Comparison of ENCODE assay signal across 18 cellular contexts in genomic region chr2:29245742-29246387, GRCh38.
DNase-seq lines count a peak whose midpoint lies in the region; ATAC-seq, FAIRE-seq and TF ChIP-seq lines count a peak whose summit lies in the region.
"Had no signal": no experiment of that assay in that cellular context is flagged by ENCODE, and none has a peak within 500 bp of the region (broad histone marks: within the 10 kb centered on the region; RNA-seq: fewer than 3 reads in every experiment).

No MANE protein-coding gene starts in this region.

- peak in 1 of 2 experiments; percentile 22 for DNase-seq in A549 (ENCODE audit: low read depth in 1 of 2, low spot score in 1 of 2)
- DNase-seq in GM12891 (ENCODE audit: insufficient read length, low spot score): peak; percentile 27
- no peak for DNase-seq in Panc1 (ENCODE audit: low read depth, low spot score)
- no peak for DNase-seq in right lobe of liver
- DNase-seq in stimulated activated CD4-positive, alpha-beta T cell treated with anti-CD3 and anti-CD28 coated beads, Interleukin-2, amount 100 ng/mL, for 48 hours: no peak
- DNase-seq in nucleus accumbens (lab: John Stamatoyannopoulos, UW): no peak
- DNase-seq in NCI-H526 treated with DMSO at 0.1 percent for 48 hours (lab: John Stamatoyannopoulos, UW): no peak
- DNase-seq: activated CD4-positive, alpha-beta T cell treated with anti-CD3 and anti-CD28 coated beads, Interleukin-2, amount 50 U/mL, for 48 hours; activated T-cell treated with anti-CD3 and anti-CD28 coated beads, Interleukin-2, amount 50 U/mL, for 24 hours; CD8-positive, alpha-beta T cell; effector CD8-positive, alpha-beta T cell; left ventricle myocardium inferior; NCI-H187; SHP77; T-helper 2 cell; WERI-Rb-1 had no signal

- TF ChIP-seq EP300 in A549 (IDR thresholded peaks at IDR 0.05): no peak

- no peak for FAIRE-seq in A549 (lab: Jason Lieb, UNC)
- FAIRE-seq in GM12891 (lab: Jason Lieb, UNC): no peak

- WGBS in A549 (ENCODE audit: missing lambda C conversion rate): 67% methylated on average over 10 of the region's 10 CpGs
- 63% methylated on average over 4 of the region's 10 CpGs for WGBS in right lobe of liver (ENCODE audit: insufficient coverage, low coverage, low lambda C conversion rate, missing lambda C conversion rate)

- POLR2A ChIA-PET in A549 (lab: Yijun Ruan, JAX) (no interaction called here), Panc1 (lab: Charles Lee) (no interaction called here)

- H3K27ac ChIP-seq in A549: no peak overlapping the region
- H3K27ac ChIP-seq in Panc1 (ENCODE audit: low read length): no peak overlapping the region
- H3K27ac ChIP-seq in right lobe of liver: no peak overlapping the region
- H3K27ac ChIP-seq: left ventricle myocardium inferior, thoracic aorta, WERI-Rb-1 had no signal

- H3K9me3 ChIP-seq in A549 (no peaks in the 10 kb centered on the region), Panc1 (ENCODE audit: control insufficient read depth, insufficient read depth, low read depth, low read length) (no peaks in the 10 kb centered on the region), right lobe of liver (no peaks in the 10 kb centered on the region)
- H3K9me3 ChIP-seq: left ventricle myocardium inferior, thoracic aorta had no signal

- H3K36me3 ChIP-seq in Panc1 (ENCODE audit: control insufficient read depth, insufficient read depth, low read length): no peaks in the 10 kb centered on the region
- H3K36me3 ChIP-seq in right lobe of liver: no peaks in the 10 kb centered on the region
- H3K36me3 ChIP-seq: left ventricle myocardium inferior, thoracic aorta, WERI-Rb-1 had no signal

- TF ChIP-seq POLR2A in A549 (IDR thresholded peaks at IDR 0.05; ENCODE audit: low read length) (no peak), GM12891 (IDR thresholded peaks at IDR 0.05; ENCODE audit: low read depth, low read length) (no peak), right lobe of liver (IDR thresholded peaks at IDR 0.05) (no peak)

- no peak for TF ChIP-seq RAD21 in A549 (conservative IDR thresholded peaks at IDR 0.05 in 1 of 2, IDR thresholded peaks at IDR 0.05 in 1 of 2)

- CTCF ChIA-PET in A549 (lab: Yijun Ruan, JAX): interaction anchor here (0.5 to 0.7 kb wide), 3 partner anchors 10 to 348 kb away, joined by 3 read pairs; no protein-coding TSS in a partner anchor
- CTCF ChIA-PET in Panc1 (lab: Charles Lee): interaction anchor here (0.6 kb wide), 1 partner anchor 1464 kb away, joined by 8 read pairs; no protein-coding TSS in a partner anchor

- H3K4me2 ChIP-seq in A549: no peak overlapping the region

- TF ChIP-seq CTCF in A549 (IDR thresholded peaks at IDR 0.05): no peak
- no peak for TF ChIP-seq CTCF in Panc1 (IDR thresholded peaks at IDR 0.05)
- TF ChIP-seq CTCF in right lobe of liver (IDR thresholded peaks at IDR 0.05): no peak

- no TSS peak for BruUV-seq in Panc1 (replicated peaks; lab: Mats Ljungman, UMichigan)

- in situ Hi-C loops in Panc1 (cut with HindIII; ENCODE audit: low pct_unique_long_range_greater_than_20kb, low sequenced_read_pairs): no loop called here

- ATAC-seq in A549 (peak; percentile 38 to 56; a peak in 5 of 6 replicates), Panc1 (peak; percentile 44; the same call in 1 of the 2 replicates), right lobe of liver (peak in 3 of 4 donors; percentile 15 to 42 (median 16)), GM18873 (IDR thresholded peaks at IDR 0.05; ENCODE audit: low FRiP score, unreplicated experiment) (no peak)
- ATAC-seq: CD8-positive, alpha-beta T cell had no signal

- no peaks in the 10 kb centered on the region for H3K27me3 ChIP-seq in Panc1 (ENCODE audit: control insufficient read depth, insufficient read depth, low read length)
- no peaks in the 10 kb centered on the region for H3K27me3 ChIP-seq in right lobe of liver

- H3K4me3 ChIP-seq in A549 (no peak overlapping the region), Panc1 (ENCODE audit: low read depth in 2 of 2, low read length in 2 of 2) (no peak overlapping the region), right lobe of liver (no peak overlapping the region)
- H3K4me3 ChIP-seq: left ventricle myocardium inferior, thoracic aorta had no signal

- intact Hi-C loops in Panc1 (cut with micrococcal nuclease; ENCODE audit: unreplicated experiment) (no loop called here), right lobe of liver (cut with DNase I) (no loop called here)

- H3K4me1 ChIP-seq in A549 (no peaks in the 10 kb centered on the region), Panc1 (ENCODE audit: control insufficient read depth, insufficient read depth, low read length) (no peaks in the 10 kb centered on the region), right lobe of liver (no peaks in the 10 kb centered on the region)
- H3K4me1 ChIP-seq: left ventricle myocardium inferior had no signal

TF ChIP-seq in A549, 52 proteins besides CTCF, POLR2A, EP300 and RAD21:
- no peak for TF ChIP-seq JUN (IDR thresholded peaks at IDR 0.05)
- TF ChIP-seq KDM1A (IDR thresholded peaks at IDR 0.05; ENCODE audit: low read depth): 0 out of 2 replicates have a peak, but pooled peaks have one; percentile 8
- no peak for TF ChIP-seq CHD2 (IDR thresholded peaks at IDR 0.05; ENCODE audit: low read length, partially characterized antibody)
- TF ChIP-seq CHD4 (IDR thresholded peaks at IDR 0.05; ENCODE audit: borderline replicate concordance): 0 out of 2 replicates have a peak, but pooled peaks have one; percentile 16
- no peak for TF ChIP-seq CBX8 (IDR thresholded peaks at IDR 0.05)
- no peak for TF ChIP-seq ZSCAN20 (CRISPR knock-in tag; IDR thresholded peaks at IDR 0.05)
- no peak for TF ChIP-seq ELK1 (IDR thresholded peaks at IDR 0.05; ENCODE audit: low read depth, low read length)
- no peak for TF ChIP-seq HOXA7 (CRISPR knock-in tag; IDR thresholded peaks at IDR 0.05)

TF ChIP-seq in GM12891, 5 proteins besides CTCF, POLR2A, EP300 and RAD21:
- TF ChIP-seq SPI1 (IDR thresholded peaks at IDR 0.05; ENCODE audit: low read depth, low read length) (no peak), POU2F2 (IDR thresholded peaks at IDR 0.05; ENCODE audit: low read depth, low read length) (no peak), PAX5 (IDR thresholded peaks at IDR 0.05; ENCODE audit: insufficient read depth, low read length, severe bottlenecking) (no peak)
TF ChIP-seq in GM12891: peak in this region for 0.
